ENCODE assay signal across 14 cellular contexts in genomic region chr2:160574472-160575140, GRCh38.
DNase-seq lines count a peak whose midpoint lies in the region; ATAC-seq and TF ChIP-seq lines count a peak whose summit lies in the region.
"Had no signal": no experiment of that assay in that cellular context is flagged by ENCODE, and none has a peak within 500 bp of the region (broad histone marks: within the 10 kb centered on the region; RNA-seq: fewer than 3 reads in every experiment).

No MANE protein-coding gene starts in this region.

- H3F3A ChIP-seq in PC-3 (ENCODE audit: low read length, unreplicated experiment) = no peaks in the 10 kb centered on the region

- H3K27ac ChIP-seq in PC-3 (ENCODE audit: low read length) = no peak overlapping the region
- H3K27ac ChIP-seq: gastrocnemius medialis, sigmoid colon had no signal

- POLR2A ChIA-PET in PC-3 (lab: Charles Lee; ENCODE audit: unreplicated experiment) = no interaction called here

- H3K4me1 ChIP-seq in PC-3 (ENCODE audit: insufficient read depth, low read length) = peaks cover 7% of the 10 kb centered on the region; the same call in 1 of the 2 replicates
- H3K4me1 ChIP-seq: gastrocnemius medialis had no signal

- H3K9ac ChIP-seq in PC-3 (ENCODE audit: low read length) = no peak overlapping the region

- no peak overlapping the region for H2AFZ ChIP-seq in PC-3 (ENCODE audit: low read length)

- no peak overlapping the region for H3K4me2 ChIP-seq in PC-3 (ENCODE audit: low read length)

- H4K20me1 ChIP-seq in PC-3 (ENCODE audit: low read length) = no peaks in the 10 kb centered on the region

- CTCF ChIA-PET in PC-3 (lab: Charles Lee) = no interaction called here

- H3K9me3 ChIP-seq in PC-3 (ENCODE audit: low read length) = no peaks in the 10 kb centered on the region
- H3K9me3 ChIP-seq: gastrocnemius medialis had no signal

- intact Hi-C loops in PC-3 (cut with micrococcal nuclease) = no loop called here

- DNase-seq in GM04503 (ENCODE audit: low read depth) = peak; percentile 71
- peak; percentile 78 for DNase-seq in PC-3
- peak; percentile 75 for DNase-seq in fibroblast of gingiva (ENCODE audit: low read depth)
- DNase-seq in renal cortical epithelial cell (ENCODE audit: low read depth) = peak; percentile 85
- no peak for DNase-seq in NCI-H446 treated with DMSO at 0.1 percent for 48 hours (lab: John Stamatoyannopoulos, UW)
- DNase-seq: activated CD8-positive, alpha-beta T cell treated with anti-CD3 and anti-CD28 coated beads, Interleukin-2, amount 10 ng/mL, durations not matched to agents 7 days and 5 days; gastrocnemius medialis; mucosa of descending colon; NCI-H2107; SHP77 treated with DMSO at 0.1 percent for 48 hours; sigmoid colon had no signal

- H3K9me2 ChIP-seq in PC-3 (replicated peaks; ENCODE audit: low read length) = no peaks in the 10 kb centered on the region

- H3K4me3 ChIP-seq in PC-3 (ENCODE audit: low read length) = no peak overlapping the region
- H3K4me3 ChIP-seq: gastrocnemius medialis, mucosa of descending colon, sigmoid colon had no signal

- H3K36me3 ChIP-seq in PC-3 (ENCODE audit: low read depth, low read length) = peaks cover 2% of the 10 kb centered on the region; the same call in 1 of the 2 replicates
- H3K36me3 ChIP-seq: gastrocnemius medialis, sigmoid colon had no signal

- no peaks in the 10 kb centered on the region for H3K79me2 ChIP-seq in PC-3 (ENCODE audit: low read length)

- peak; percentile 76 for ATAC-seq in PC-3
- no peak for ATAC-seq in GM19351 (IDR thresholded peaks at IDR 0.05; ENCODE audit: unreplicated experiment)
- no peak for ATAC-seq in GM18511 (IDR thresholded peaks at IDR 0.05; ENCODE audit: unreplicated experiment)
- no peak for ATAC-seq in GM18861 (IDR thresholded peaks at IDR 0.05; ENCODE audit: unreplicated experiment)
- ATAC-seq: activated CD8-positive, alpha-beta T cell treated with anti-CD3 and anti-CD28 coated beads, Interleukin-2, amount 10 ng/mL, durations not matched to agents 7 days and 5 days; gastrocnemius medialis; mucosa of descending colon had no signal

- no TSS peak for BruUV-seq in PC-3 (replicated peaks; lab: Mats Ljungman, UMichigan)

- H3K27me3 ChIP-seq in PC-3 (ENCODE audit: low read length) = no peaks in the 10 kb centered on the region
- H3K27me3 ChIP-seq: gastrocnemius medialis, sigmoid colon had no signal

- TF ChIP-seq CTCF in PC-3 (conservative IDR thresholded peaks at IDR 0.05; ENCODE audit: low read depth, low read length) = no peak
